ENCODE assay signal across 1 cellular context in genomic region chr5:56251918-56252553, GRCh38.
TF ChIP-seq lines count a peak whose summit lies in the region.

No MANE protein-coding gene starts in this region.

TF ChIP-seq in K562, 482 proteins besides CTCF, POLR2A, EP300 and RAD21 (continued from another document and continues in another):
- peak; percentile 98 for TF ChIP-seq ARID1B (IDR thresholded peaks at IDR 0.05)
- TF ChIP-seq KHSRP (IDR thresholded peaks at IDR 0.05), result no peak
- no peak; the same call in 1 of the 2 replicates for TF ChIP-seq HDAC2 (IDR thresholded peaks at IDR 0.05)
- no peak for TF ChIP-seq SIRT6 (IDR thresholded peaks at IDR 0.05; ENCODE audit: low read depth, low read length)
- TF ChIP-seq SFPQ (IDR thresholded peaks at IDR 0.05; ENCODE audit: low read depth, low read length), result no peak
- no peak for TF ChIP-seq THAP12 (CRISPR knock-in tag; IDR thresholded peaks at IDR 0.05)
- TF ChIP-seq RNF2 (IDR thresholded peaks at IDR 0.05), result 0 out of 2 replicates have a peak, but pooled peaks have one; percentile 39
- TF ChIP-seq ZNF449 (CRISPR knock-in tag; IDR thresholded peaks at IDR 0.05), result no peak
- peak in 1 of 2 experiments; percentile 74; a peak in 2 of 4 replicates for TF ChIP-seq TBL1XR1 (IDR thresholded peaks at IDR 0.05; ENCODE audit: low read length in 2 of 2)
- TF ChIP-seq PHF20 (IDR thresholded peaks at IDR 0.05; ENCODE audit: partially characterized antibody), result no peak
- no peak for TF ChIP-seq ZNF589 (CRISPR knock-in tag; IDR thresholded peaks at IDR 0.05; ENCODE audit: low read depth)
- TF ChIP-seq KDM4B (IDR thresholded peaks at IDR 0.05; ENCODE audit: borderline replicate concordance in 2 of 2, low read depth in 1 of 2), result no peak
- TF ChIP-seq CBX2 (IDR thresholded peaks at IDR 0.05; ENCODE audit: insufficient read depth, low read length, poor library complexity, severe bottlenecking), result no peak
- TF ChIP-seq ZNF583 (CRISPR knock-in tag; IDR thresholded peaks at IDR 0.05), result no peak
- TF ChIP-seq YBX1 (IDR thresholded peaks at IDR 0.05), result no peak
- TF ChIP-seq HDAC6 (IDR thresholded peaks at IDR 0.05; ENCODE audit: low read depth, low read length), result no peak
- TF ChIP-seq CHCHD3 (CRISPR knock-in tag; IDR thresholded peaks at IDR 0.05), result no peak
- TF ChIP-seq SMAD2 (IDR thresholded peaks at IDR 0.05; ENCODE audit: low read depth, low read length), result no peak
- TF ChIP-seq L3MBTL2 (IDR thresholded peaks at IDR 0.05), result no peak; the same call in 1 of the 2 replicates
- no peak for TF ChIP-seq MYNN (IDR thresholded peaks at IDR 0.05)
- TF ChIP-seq MYNN (CRISPR knock-in tag; IDR thresholded peaks at IDR 0.05), result no peak
- TF ChIP-seq BCL6 (CRISPR knock-in tag; IDR thresholded peaks at IDR 0.05), result no peak
- no peak for TF ChIP-seq ZNF699 (CRISPR knock-in tag; IDR thresholded peaks at IDR 0.05; ENCODE audit: insufficient replicate concordance)
- no peak for TF ChIP-seq ETS1 (conservative IDR thresholded peaks at IDR 0.05; ENCODE audit: control insufficient read depth, low read depth, low read length)
- TF ChIP-seq GTF3C2 (IDR thresholded peaks at IDR 0.05; ENCODE audit: borderline replicate concordance, extremely low read depth, insufficient read length), result no peak
- peak; percentile 40; the same call in 1 of the 2 replicates for TF ChIP-seq EP400 (IDR thresholded peaks at IDR 0.05)
- peak; percentile 80 for TF ChIP-seq PBX2 (CRISPR knock-in tag; IDR thresholded peaks at IDR 0.05; ENCODE audit: low read depth)
- TF ChIP-seq PBX2 (tag; conservative IDR thresholded peaks at IDR 0.05; ENCODE audit: low read depth), result peak; percentile 97
- no peak for TF ChIP-seq TGIF2 (CRISPR knock-in tag; IDR thresholded peaks at IDR 0.05)
- no peak for TF ChIP-seq FUS (optimal IDR thresholded peaks at IDR 0.05; ENCODE audit: low read depth, low read length)
- TF ChIP-seq OTX1 (CRISPR knock-in tag; IDR thresholded peaks at IDR 0.05), result no peak
- TF ChIP-seq YY1 (IDR thresholded peaks at IDR 0.05; ENCODE audit: borderline replicate concordance in 1 of 3, control insufficient read depth in 1 of 3, extremely low read depth in 1 of 3, insufficient read depth in 3 of 3, insufficient read length in 1 of 3, insufficient replicate concordance in 2 of 3, low read depth in 1 of 3, low read length in 2 of 3), result no peak
- TF ChIP-seq IRF9 (tag; IDR thresholded peaks at IDR 0.05), result peak; percentile 65; the same call in 1 of the 2 replicates
- no peak for TF ChIP-seq ZNF133 (CRISPR knock-in tag; IDR thresholded peaks at IDR 0.05)
- TF ChIP-seq FOXO4 (CRISPR knock-in tag; IDR thresholded peaks at IDR 0.05), result no peak
- no peak for TF ChIP-seq GTF2E2 (tag; IDR thresholded peaks at IDR 0.05)
- 0 out of 4 replicates have a peak, but pooled peaks have one; percentile 43 to 71 for TF ChIP-seq FOXA3 (CRISPR knock-in tag; conservative IDR thresholded peaks at IDR 0.05 in 1 of 2, IDR thresholded peaks at IDR 0.05 in 1 of 2)
- no peak for TF ChIP-seq POLR3A (IDR thresholded peaks at IDR 0.05; ENCODE audit: borderline replicate concordance, extremely low read depth, insufficient read depth, insufficient read length)
- TF ChIP-seq ZFP30 (CRISPR knock-in tag; IDR thresholded peaks at IDR 0.05; ENCODE audit: borderline replicate concordance), result no peak
- TF ChIP-seq HSF4 (CRISPR knock-in tag; IDR thresholded peaks at IDR 0.05; ENCODE audit: borderline replicate concordance), result no peak
- no peak for TF ChIP-seq E2F3 (CRISPR knock-in tag; IDR thresholded peaks at IDR 0.05)
- TF ChIP-seq CHD4 (IDR thresholded peaks at IDR 0.05; ENCODE audit: insufficient read depth, insufficient replicate concordance, low read depth, low read length, poor library complexity, severe bottlenecking), result no peak
- 0 out of 2 replicates have a peak, but pooled peaks have one; percentile 22 for TF ChIP-seq ZKSCAN8 (CRISPR knock-in tag; IDR thresholded peaks at IDR 0.05)
- no peak for TF ChIP-seq ZNF253 (CRISPR knock-in tag; conservative IDR thresholded peaks at IDR 0.05)
- no peak for TF ChIP-seq WHSC1 (IDR thresholded peaks at IDR 0.05; ENCODE audit: low read length)
- no peak for TF ChIP-seq MLLT1 (IDR thresholded peaks at IDR 0.05)
- no peak for TF ChIP-seq MBD1 (CRISPR knock-in tag; IDR thresholded peaks at IDR 0.05)
- TF ChIP-seq SREBF1 (IDR thresholded peaks at IDR 0.05; ENCODE audit: borderline replicate concordance, low read depth, low read length), result no peak
